8 cellular contexts compared by ENCODE assay signal in genomic region chr1:244047739-244048565, GRCh38. TPM values are rescaled to one million over a fixed set of nuclear protein-coding genes. Genes with fewer than 3 reads are reported as not detected.
DNase-seq lines count a peak whose midpoint lies in the region; ATAC-seq lines count a peak whose summit lies in the region.

No MANE protein-coding gene starts in this region.

- H2BK5ac ChIP-seq in mesenchymal stem cell (ENCODE audit: low read depth, low read length, poor library complexity, severe bottlenecking) = peak overlapping the region; percentile 24

- H2AFZ ChIP-seq in mesenchymal stem cell (ENCODE audit: low read depth, low read length) = peak overlapping the region; percentile 8

- peaks cover 20 to 21% of the 10 kb centered on the region in 2 donors for H3K4me1 Mint-ChIP-seq in effector memory CD8-positive, alpha-beta T cell (ENCODE audit: low read depth in 2 of 2)

- under 1% methylated on average over 55 of the region's 81 CpGs for WGBS in mesenchymal stem cell

- peak overlapping the region; percentile 69 for H3K4me2 ChIP-seq in mesenchymal stem cell (ENCODE audit: low read length, poor library complexity, severe bottlenecking)

- H3K14ac ChIP-seq in mesenchymal stem cell (ENCODE audit: low read length in 2 of 2) = peak overlapping the region in 1 of 2 experiments; percentile 99

- H3K4me1 ChIP-seq in mesenchymal stem cell (ENCODE audit: control insufficient read depth, insufficient read depth, low read depth, low read length) = no peaks in the 10 kb centered on the region

- peak overlapping the region; percentile 91 for H3K4me3 Mint-ChIP-seq in effector memory CD8-positive, alpha-beta T cell

- peak overlapping the region; percentile 40 to 99 for H3K18ac ChIP-seq in mesenchymal stem cell (ENCODE audit: low read depth in 1 of 2, low read length in 2 of 2)

- peaks cover 6 to 17% of the 10 kb centered on the region in 2 donors for H3K27me3 Mint-ChIP-seq in effector memory CD8-positive, alpha-beta T cell

- H3K9me3 Mint-ChIP-seq in effector memory CD8-positive, alpha-beta T cell = no peaks in the 10 kb centered on the region

- no peak overlapping the region for H3K23ac ChIP-seq in mesenchymal stem cell (ENCODE audit: low read length in 2 of 2)

- H3K4me3 ChIP-seq in mesenchymal stem cell (ENCODE audit: insufficient read depth in 1 of 2, low read depth in 1 of 2, low read length in 2 of 2) = peak overlapping the region; percentile 89 to 97

- H3K9me3 ChIP-seq in mesenchymal stem cell (ENCODE audit: control insufficient read depth, low read length) = no peaks in the 10 kb centered on the region

- ATAC-seq in GM21367 (IDR thresholded peaks at IDR 0.05; ENCODE audit: unreplicated experiment) = peak; percentile 72
- peak; percentile 72 for ATAC-seq in effector memory CD8-positive, alpha-beta T cell (replicated peaks)

- H4K8ac ChIP-seq in mesenchymal stem cell (ENCODE audit: low read length) = peak overlapping the region; percentile 45

- no peak overlapping the region for H2AK5ac ChIP-seq in mesenchymal stem cell (ENCODE audit: low read length, severe bottlenecking)

- peaks cover 2% of the 10 kb centered on the region for H3K79me1 ChIP-seq in mesenchymal stem cell (replicated peaks; ENCODE audit: low read length, poor library complexity, severe bottlenecking)

- H3K27ac Mint-ChIP-seq in effector memory CD8-positive, alpha-beta T cell = peak overlapping the region; percentile 96 to 98

- H3K36me3 ChIP-seq in mesenchymal stem cell (ENCODE audit: control insufficient read depth in 1 of 2, insufficient read depth in 2 of 2, low read depth in 1 of 2, low read length in 2 of 2) = no peaks in the 10 kb centered on the region

- H2BK15ac ChIP-seq in mesenchymal stem cell (ENCODE audit: low read depth, poor library complexity, severe bottlenecking) = peak overlapping the region; percentile 73

- H3K27ac ChIP-seq in mesenchymal stem cell (ENCODE audit: low read length, poor library complexity, severe bottlenecking) = peak overlapping the region; percentile 84

- DNase-seq in COR-L47 (lab: John Stamatoyannopoulos, UW) = peak; percentile 98
- peak; percentile 96 for DNase-seq in HT1080 (ENCODE audit: low read depth)
- peak; percentile 96 to 99 for DNase-seq in NOMO-1 (lab: John Stamatoyannopoulos, UW; ENCODE audit: unreplicated experiment in 2 of 2)
- DNase-seq in activated CD8-positive, alpha-beta memory T cell treated with anti-CD3 and anti-CD28 coated beads for 48 hours (ENCODE audit: low read depth in 2 of 3, low spot score in 2 of 3) = peak; percentile 74 to 95 (median 84)
- peak; percentile 91 for DNase-seq in effector memory CD8-positive, alpha-beta T cell
- DNase-seq in mesenchymal stem cell = peak; percentile 99
- peak; percentile 96 for DNase-seq in stimulated activated CD8-positive, alpha-beta memory T cell treated with anti-CD3 and anti-CD28 coated beads, Interleukin-12 subunit alpha, Interleukin-12 subunit beta, amount 100 ng/mL, for 24 hours (ENCODE audit: extremely low read depth)

- H3K9ac ChIP-seq in mesenchymal stem cell (ENCODE audit: low read length) = peak overlapping the region; percentile 93

- H4K91ac ChIP-seq in mesenchymal stem cell (ENCODE audit: low read length) = peak overlapping the region; percentile 65

- H3K27me3 ChIP-seq in mesenchymal stem cell (ENCODE audit: control insufficient read depth in 1 of 2, insufficient read depth in 1 of 2, low read length in 2 of 2) = no peaks in the 10 kb centered on the region

- peak overlapping the region; percentile 8 to 62 for H3K4ac ChIP-seq in mesenchymal stem cell (ENCODE audit: low read depth in 1 of 2, low read length in 2 of 2)

- peaks cover 20% of the 10 kb centered on the region for H3K36me3 Mint-ChIP-seq in effector memory CD8-positive, alpha-beta T cell (ENCODE audit: insufficient read depth)

- H2BK120ac ChIP-seq in mesenchymal stem cell (ENCODE audit: low read depth, low read length) = no peak overlapping the region

- peak overlapping the region in 1 of 2 experiments; percentile 72 for H2BK12ac ChIP-seq in mesenchymal stem cell (ENCODE audit: low read length in 2 of 2)

RNA-seq across cellular contexts. Expression of gene ZBTB18, which starts 3.1 kb away (rescaled TPM):
- 13.0 and 16.7 TPM in 2 replicates for total RNA-seq in HT1080 (2014; rRNA removed; shearing (Covaris generic))
- polyA plus RNA-seq in HT1080 (2015; cell fraction: cytosol; rRNA removed) = 15.7 and 19.8 TPM in 2 replicates
- 22.8 and 26.1 TPM in 2 replicates for polyA plus RNA-seq in HT1080 (2015; cell fraction: nucleus; rRNA removed)
- polyA plus RNA-seq in mesenchymal stem cell (2013, experiment 1 of 2) = 6.6 TPM
- 6.9 TPM for polyA plus RNA-seq in mesenchymal stem cell (2013, experiment 2 of 2)

Comparison
In these comparisons a context has a peak if more than half of its experiments do, and no peak if none do; other contexts are left out.
1. Peak in every context shown above with its lines: DNase-seq, ATAC-seq, H3K4me3 ChIP-seq and H3K27ac ChIP-seq.